In genomic region chr20:3768342-3769130, GRCh38 we compare ENCODE assay signal across 8 cellular contexts. TPM values are rescaled to one million over a fixed set of nuclear protein-coding genes. Genes with fewer than 3 reads are reported as not detected.
DNase-seq lines count a peak whose midpoint lies in the region; ATAC-seq and TF ChIP-seq lines count a peak whose summit lies in the region.

No MANE protein-coding gene starts in this region.

- H3K9me3 ChIP-seq in ectodermal cell (ENCODE audit: control insufficient read depth, low read length), result no peaks in the 10 kb centered on the region

- peak overlapping the region; percentile 97 for H3K27ac ChIP-seq in ectodermal cell (ENCODE audit: insufficient read depth, low read depth, low read length, poor library complexity, severe bottlenecking)

- WGBS in ectodermal cell, 2 experiments, result 1 to 2% methylated on average over 51 of the region's 51 CpGs

- peak overlapping the region; percentile 84 for H3K27ac Mint-ChIP-seq in activated CD4-positive, alpha-beta memory T cell treated with anti-CD3 and anti-CD28 coated beads for 36 hours

- H3K4me1 ChIP-seq in ectodermal cell (ENCODE audit: control insufficient read depth, insufficient read depth, low read length), result peaks cover 15% of the 10 kb centered on the region

- H3K36me3 Mint-ChIP-seq in activated CD4-positive, alpha-beta memory T cell treated with anti-CD3 and anti-CD28 coated beads for 36 hours, result no peaks in the 10 kb centered on the region

- H3K9me3 Mint-ChIP-seq in activated CD4-positive, alpha-beta memory T cell treated with anti-CD3 and anti-CD28 coated beads for 36 hours, result no peaks in the 10 kb centered on the region

- peak overlapping the region; percentile 79 for H3K4me3 ChIP-seq in ectodermal cell (ENCODE audit: insufficient read depth, low read depth, low read length)

- ATAC-seq in GM18909 (IDR thresholded peaks at IDR 0.05; ENCODE audit: poor library complexity, unreplicated experiment), result peak; percentile 42
- ATAC-seq in HG03354 (IDR thresholded peaks at IDR 0.05; ENCODE audit: poor library complexity, severe bottlenecking, unreplicated experiment), result peak; percentile 48

- H3K36me3 ChIP-seq in ectodermal cell (ENCODE audit: control insufficient read depth, insufficient read depth, low read length), result no peaks in the 10 kb centered on the region

- no peaks in the 10 kb centered on the region for H3K27me3 Mint-ChIP-seq in activated CD4-positive, alpha-beta memory T cell treated with anti-CD3 and anti-CD28 coated beads for 36 hours

- TF ChIP-seq CTCF in AG09319 (IDR thresholded peaks at IDR 0.05; ENCODE audit: low read depth, low read length), result peak; percentile 61

- H3K4me1 Mint-ChIP-seq in activated CD4-positive, alpha-beta memory T cell treated with anti-CD3 and anti-CD28 coated beads for 36 hours (ENCODE audit: low read depth), result peaks cover 23% of the 10 kb centered on the region

- DNase-seq in AG09319 (ENCODE audit: extremely low read depth, low read depth) (no peak), NCI-H748 treated with DMSO at 0.1 percent for 48 hours (lab: John Stamatoyannopoulos, UW) (peak; percentile 88), lung microvascular endothelial cell (ENCODE audit: low read depth in 2 of 2) (peak; percentile 71 to 74)
- DNase-seq in activated CD4-positive, alpha-beta memory T cell treated with anti-CD3 and anti-CD28 coated beads for 36 hours, result peak; percentile 86
- DNase-seq in stimulated activated CD4-positive, alpha-beta T cell treated with anti-CD3 and anti-CD28 coated beads, TNF-alpha, amount 100 ng/mL, for 48 hours (ENCODE audit: low read depth in 3 of 3), result peak; percentile 55 to 66 (median 64)

- H3K27me3 ChIP-seq in ectodermal cell (ENCODE audit: control insufficient read depth, insufficient read depth, low read length, poor library complexity, severe bottlenecking), result peaks cover 7% of the 10 kb centered on the region

- POLR2A ChIA-PET in activated CD4-positive, alpha-beta memory T cell treated with anti-CD3 and anti-CD28 coated beads for 36 hours (lab: Charles Lee), result interaction anchor here (1.3 to 3.2 kb wide), 7 partner anchors 10 to 47 kb away, joined by 3 to 25 read pairs (median 7); partner anchors contain the start of genes CDC25B, CENPB and SPEF1

- intact Hi-C loops in activated CD4-positive, alpha-beta memory T cell treated with anti-CD3 and anti-CD28 coated beads for 36 hours (cut with micrococcal nuclease), result loop anchor here (1.0 to 5.0 kb wide), 3 partner anchors 13 to 46 kb away; partner anchors contain the start of gene SPEF1

- CTCF ChIA-PET in activated CD4-positive, alpha-beta memory T cell treated with anti-CD3 and anti-CD28 coated beads for 36 hours (lab: Charles Lee), result interaction anchor here (0.7 to 3.4 kb wide), 23 partner anchors 10 to 1046 kb away, joined by 3 to 30 read pairs (median 6); partner anchors contain the start of genes AP5S1, CENPB and SPEF1

- peak overlapping the region; percentile 87 for H3K4me3 Mint-ChIP-seq in activated CD4-positive, alpha-beta memory T cell treated with anti-CD3 and anti-CD28 coated beads for 36 hours

RNA-seq across cellular contexts. Expression of gene ADISSP, which starts 1.0 kb away (rescaled TPM):
- total RNA-seq in activated CD4-positive, alpha-beta memory T cell treated with anti-CD3 and anti-CD28 coated beads for 36 hours, result 10 to 100 TPM; 50.6 to 51.4 TPM
- 70.7 TPM for polyA plus RNA-seq in ectodermal cell (2013, experiment 1 of 4)
- polyA plus RNA-seq in ectodermal cell (2013, experiment 2 of 4), result 65.2 TPM
- 60.6 TPM for polyA plus RNA-seq in ectodermal cell (2013, experiment 3 of 4)
- polyA plus RNA-seq in ectodermal cell (2013, experiment 4 of 4), result 73.5 TPM
- total RNA-seq in lung microvascular endothelial cell, result 10.3 and 19.2 TPM in 2 replicates

RNA-seq across cellular contexts. Expression of gene SPEF1, which starts 12.7 kb away (rescaled TPM):
- total RNA-seq in activated CD4-positive, alpha-beta memory T cell treated with anti-CD3 and anti-CD28 coated beads for 36 hours, result under 1 TPM in 1 of 2 experiments, not detected in 1; 0.17 TPM
- polyA plus RNA-seq in ectodermal cell (2013, experiment 1 of 4), result 0.50 TPM
- 0.39 TPM for polyA plus RNA-seq in ectodermal cell (2013, experiment 2 of 4)
- 0.37 TPM for polyA plus RNA-seq in ectodermal cell (2013, experiment 3 of 4)
- 0.45 TPM for polyA plus RNA-seq in ectodermal cell (2013, experiment 4 of 4)
- total RNA-seq in lung microvascular endothelial cell, result under 0.01 TPM in 1 of 2 replicates, not detected in the other

RNA-seq across cellular contexts. Expression of gene CENPB, which starts 18.0 kb away (rescaled TPM):
- 10 to 100 TPM; 50.1 to 51.9 TPM for total RNA-seq in activated CD4-positive, alpha-beta memory T cell treated with anti-CD3 and anti-CD28 coated beads for 36 hours
- polyA plus RNA-seq in ectodermal cell (2013, experiment 1 of 4), result 43.6 TPM
- polyA plus RNA-seq in ectodermal cell (2013, experiment 2 of 4), result 49.4 TPM
- polyA plus RNA-seq in ectodermal cell (2013, experiment 3 of 4), result 35.0 TPM
- 40.1 TPM for polyA plus RNA-seq in ectodermal cell (2013, experiment 4 of 4)
- total RNA-seq in lung microvascular endothelial cell, result 51.2 and 76.8 TPM in 2 replicates

RNA-seq across cellular contexts. Expression of gene CDC25B, which starts 27.6 kb away (rescaled TPM):
- total RNA-seq in activated CD4-positive, alpha-beta memory T cell treated with anti-CD3 and anti-CD28 coated beads for 36 hours, result 100 to 1,000 TPM; 120 to 128 TPM
- polyA plus RNA-seq in ectodermal cell (2013, experiment 1 of 4), result 27.1 TPM
- 21.2 TPM for polyA plus RNA-seq in ectodermal cell (2013, experiment 2 of 4)
- polyA plus RNA-seq in ectodermal cell (2013, experiment 3 of 4), result 25.7 TPM
- polyA plus RNA-seq in ectodermal cell (2013, experiment 4 of 4), result 28.5 TPM
- total RNA-seq in lung microvascular endothelial cell, result 18.3 and 21.4 TPM in 2 replicates

RNA-seq across cellular contexts. Expression of gene HSPA12B, which starts 36.1 kb away (rescaled TPM):
- not detected for total RNA-seq in activated CD4-positive, alpha-beta memory T cell treated with anti-CD3 and anti-CD28 coated beads for 36 hours
- polyA plus RNA-seq in ectodermal cell (2013, experiment 1 of 4), result 0.65 TPM
- 0.68 TPM for polyA plus RNA-seq in ectodermal cell (2013, experiment 2 of 4)
- polyA plus RNA-seq in ectodermal cell (2013, experiment 3 of 4), result 0.64 TPM
- 0.65 TPM for polyA plus RNA-seq in ectodermal cell (2013, experiment 4 of 4)
- 8.7 and 9.9 TPM in 2 replicates for total RNA-seq in lung microvascular endothelial cell
